28 cellular contexts compared by ENCODE assay signal in the genomic region with DNA sequence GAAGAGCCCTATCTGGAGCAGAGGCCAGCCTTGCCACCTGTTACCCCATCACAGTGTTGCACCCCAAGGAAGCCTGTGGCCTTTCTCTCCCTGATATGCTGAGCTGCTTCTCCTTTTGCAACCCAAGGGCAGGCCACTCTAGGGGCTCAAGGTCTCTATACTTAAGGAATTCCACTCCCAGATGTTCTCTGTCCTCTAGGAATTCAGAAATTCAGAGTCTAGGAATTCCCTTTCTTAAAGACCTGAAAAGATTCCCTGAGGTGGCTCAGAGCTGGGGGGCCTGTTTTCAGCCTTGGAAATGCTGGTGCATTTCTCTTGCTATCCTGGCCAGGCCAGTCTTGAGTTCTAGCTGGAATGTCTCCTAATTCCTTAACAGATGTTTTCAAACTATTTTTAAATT.
"Had no signal": no experiment of that assay in that cellular context is flagged by ENCODE, and none has a peak within 500 bp of the region (broad histone marks: within the 10 kb centered on the region; RNA-seq: fewer than 3 reads in every experiment).

No MANE protein-coding gene starts in this region.

- ATAC-seq: activated CD8-positive, alpha-beta T cell treated with anti-CD3 and anti-CD28 coated beads for 36 hours; activated naive CD4-positive, alpha-beta T cell treated with anti-CD3 and anti-CD28 coated beads, Interleukin-2, amount 50 U/mL, for 72 hours; T-helper 17 cell had no signal

- H3K36me3 ChIP-seq: ascending aorta, breast epithelium, cardiac muscle cell, colonic mucosa had no signal

- DNase-seq: activated CD4-positive, alpha-beta T cell treated with anti-CD3 and anti-CD28 coated beads for 48 hours; activated CD4-positive, alpha-beta T cell treated with anti-CD3 and anti-CD28 coated beads, Interleukin-2, amount 50 U/mL, for 1 hour; activated CD4-positive, alpha-beta T cell treated with anti-CD3 and anti-CD28 coated beads, Interleukin-2, amount 50 U/mL, for 48 hours; activated CD8-positive, alpha-beta memory T cell treated with anti-CD3 and anti-CD28 coated beads for 24 hours; activated CD8-positive, alpha-beta memory T cell treated with anti-CD3 and anti-CD28 coated beads, Interleukin-2, amount 50 U/mL, for 4 hours; activated CD8-positive, alpha-beta T cell treated with anti-CD3 and anti-CD28 coated beads for 36 hours; activated gamma-delta T cell; activated naive CD4-positive, alpha-beta T cell; activated naive CD4-positive, alpha-beta T cell treated with anti-CD3 and anti-CD28 coated beads, Interleukin-2, amount 10 ng/mL, durations not matched to agents 7 days and 5 days; activated naive CD8-positive, alpha-beta T cell treated with anti-CD3 and anti-CD28 coated beads, Interleukin-2, amount 10 ng/mL, durations not matched to agents 7 days and 5 days; activated T-cell treated with anti-CD3 and anti-CD28 coated beads, Interleukin-2, amount 50 U/mL, for 1 hour; activated T-cell treated with anti-CD3 and anti-CD28 coated beads, Interleukin-2, amount 50 U/mL, for 48 hours; central memory CD4-positive, alpha-beta T cell; cerebellar nuclear complex; colonic mucosa; effector CD8-positive, alpha-beta T cell; head of caudate nucleus; T-helper 1 cell; T-helper 17 cell; T1000 had no signal

- H3K9me3 Mint-ChIP-seq: activated naive CD4-positive, alpha-beta T cell treated with anti-CD3 and anti-CD28 coated beads, Interleukin-2, amount 10 ng/mL, durations not matched to agents 7 days and 5 days; activated naive CD8-positive, alpha-beta T cell treated with anti-CD3 and anti-CD28 coated beads, Interleukin-2, amount 10 ng/mL, durations not matched to agents 7 days and 5 days; activated T-helper 1 cell treated with anti-CD3 and anti-CD28 coated beads, Interleukin-12 subunit alpha, Interleukin-12 subunit beta, Interleukin-2, Interleukin-4 antibody, amounts not matched to agents 30 ng/mL and 10 ng/mL and 1 ng/mL, durations not matched to agents 14 hours and 24 hours and 36 hours; activated T-helper 2 cell treated with anti-CD3 and anti-CD28 coated beads, Interferon-gamma antibody, Interleukin-2, Interleukin-4, amounts not matched to agents 10 μg/mL and 5 μg/mL and 100 μg/mL, durations not matched to agents 14 hours and 24 hours and 36 hours; T-helper 2 cell treated with Interferon-gamma antibody and Interleukin-4, amounts not matched to agents 5 μg/mL and 100 μg/mL, for 36 hours had no signal

- H3K27ac Mint-ChIP-seq: activated CD8-positive, alpha-beta T cell treated with anti-CD3 and anti-CD28 coated beads for 36 hours; activated naive CD4-positive, alpha-beta T cell treated with anti-CD3 and anti-CD28 coated beads, Interleukin-2, amount 10 ng/mL, durations not matched to agents 7 days and 5 days; activated naive CD4-positive, alpha-beta T cell treated with anti-CD3 and anti-CD28 coated beads, Interleukin-2, amount 50 U/mL, for 72 hours; activated naive CD8-positive, alpha-beta T cell treated with anti-CD3 and anti-CD28 coated beads, Interleukin-2, amount 10 ng/mL, durations not matched to agents 7 days and 5 days; activated T-helper 1 cell treated with anti-CD3 and anti-CD28 coated beads, Interleukin-12 subunit alpha, Interleukin-12 subunit beta, Interleukin-2, Interleukin-4 antibody, amounts not matched to agents 30 ng/mL and 10 ng/mL and 1 ng/mL, durations not matched to agents 14 hours and 24 hours and 36 hours; activated T-helper 2 cell treated with anti-CD3 and anti-CD28 coated beads, Interferon-gamma antibody, Interleukin-2, Interleukin-4, amounts not matched to agents 10 μg/mL and 5 μg/mL and 100 μg/mL, durations not matched to agents 14 hours and 24 hours and 36 hours; brain; T-helper 17 cell; T-helper 2 cell treated with Interferon-gamma antibody and Interleukin-4, amounts not matched to agents 5 μg/mL and 100 μg/mL, for 36 hours had no signal

- H3K36me3 Mint-ChIP-seq: activated naive CD4-positive, alpha-beta T cell treated with anti-CD3 and anti-CD28 coated beads, Interleukin-2, amount 10 ng/mL, durations not matched to agents 7 days and 5 days; activated naive CD8-positive, alpha-beta T cell treated with anti-CD3 and anti-CD28 coated beads, Interleukin-2, amount 10 ng/mL, durations not matched to agents 7 days and 5 days; brain had no signal

- H3K9me3 ChIP-seq: breast epithelium, colonic mucosa had no signal

- H3K4me1 ChIP-seq: ascending aorta, breast epithelium, colonic mucosa had no signal

- H3K27me3 ChIP-seq: ascending aorta, breast epithelium, cardiac muscle cell, colonic mucosa had no signal

- H3K27me3 Mint-ChIP-seq: brain had no signal

- H3K4me3 ChIP-seq: ascending aorta, breast epithelium, cardiac muscle cell, colonic mucosa had no signal

- H3K27ac ChIP-seq: ascending aorta, breast epithelium, cardiac muscle cell, colonic mucosa had no signal

- H3K4me3 Mint-ChIP-seq: activated CD8-positive, alpha-beta T cell treated with anti-CD3 and anti-CD28 coated beads for 36 hours; activated naive CD4-positive, alpha-beta T cell treated with anti-CD3 and anti-CD28 coated beads, Interleukin-2, amount 10 ng/mL, durations not matched to agents 7 days and 5 days; activated naive CD8-positive, alpha-beta T cell treated with anti-CD3 and anti-CD28 coated beads, Interleukin-2, amount 10 ng/mL, durations not matched to agents 7 days and 5 days; activated T-helper 1 cell treated with anti-CD3 and anti-CD28 coated beads, Interleukin-12 subunit alpha, Interleukin-12 subunit beta, Interleukin-2, Interleukin-4 antibody, amounts not matched to agents 30 ng/mL and 10 ng/mL and 1 ng/mL, durations not matched to agents 14 hours and 24 hours and 36 hours; brain; T-helper 17 cell; T-helper 2 cell treated with Interferon-gamma antibody and Interleukin-4, amounts not matched to agents 5 μg/mL and 100 μg/mL, for 36 hours had no signal
